Comparison of ENCODE assay signal across 20 cellular contexts in genomic region chr21:32209580-32209979, GRCh38.
"Had no signal": no experiment of that assay in that cellular context is flagged by ENCODE, and none has a peak within 500 bp of the region (broad histone marks: within the 10 kb centered on the region; RNA-seq: fewer than 3 reads in every experiment).

No MANE protein-coding gene starts in this region.

- H3K4me1 ChIP-seq: esophagus muscularis mucosa, foreskin keratinocyte, gastroesophageal sphincter, left lung, lower lobe of right lung had no signal

- H3K36me3 ChIP-seq: esophagus muscularis mucosa, gastroesophageal sphincter, heart left ventricle, left lung, lower lobe of right lung had no signal

- H3K4me1 Mint-ChIP-seq: immature natural killer cell, naive B cell had no signal

- H3K27me3 ChIP-seq: dorsolateral prefrontal cortex, esophagus muscularis mucosa, foreskin keratinocyte, gastroesophageal sphincter, heart left ventricle, hepatocyte, left lung had no signal

- H3K4me3 Mint-ChIP-seq: immature natural killer cell, mesothelial cell of epicardium, naive B cell had no signal

- DNase-seq: dermis blood vessel endothelial cell; dorsolateral prefrontal cortex; effector CD4-positive, alpha-beta T cell; effector memory CD4-positive, alpha-beta T cell; foreskin keratinocyte; heart left ventricle; hypothalamus; immature natural killer cell; left cardiac atrium; left lung; left ventricle myocardium superior; lower lobe of right lung; mesenchymal stem cell; mucosa of descending colon; naive B cell had no signal

- H3K27ac Mint-ChIP-seq: immature natural killer cell, mesothelial cell of epicardium, naive B cell had no signal

- H3K36me3 Mint-ChIP-seq: immature natural killer cell, naive B cell had no signal

- H3K27ac ChIP-seq: coronary artery, dorsolateral prefrontal cortex, esophagus muscularis mucosa, foreskin keratinocyte, gastroesophageal sphincter, heart left ventricle, hepatocyte, left lung, lower lobe of right lung had no signal

- H3K4me3 ChIP-seq: coronary artery, dorsolateral prefrontal cortex, esophagus muscularis mucosa, gastroesophageal sphincter, heart left ventricle, hepatocyte, left lung, lower lobe of right lung, mucosa of descending colon had no signal

- H3K9me3 ChIP-seq: lower lobe of right lung, mucosa of descending colon had no signal

- ATAC-seq: foreskin keratinocyte, gastroesophageal sphincter, heart left ventricle, left cardiac atrium, left lung, left ventricle myocardium superior, lower lobe of right lung, mucosa of descending colon had no signal
